In the genomic region with DNA sequence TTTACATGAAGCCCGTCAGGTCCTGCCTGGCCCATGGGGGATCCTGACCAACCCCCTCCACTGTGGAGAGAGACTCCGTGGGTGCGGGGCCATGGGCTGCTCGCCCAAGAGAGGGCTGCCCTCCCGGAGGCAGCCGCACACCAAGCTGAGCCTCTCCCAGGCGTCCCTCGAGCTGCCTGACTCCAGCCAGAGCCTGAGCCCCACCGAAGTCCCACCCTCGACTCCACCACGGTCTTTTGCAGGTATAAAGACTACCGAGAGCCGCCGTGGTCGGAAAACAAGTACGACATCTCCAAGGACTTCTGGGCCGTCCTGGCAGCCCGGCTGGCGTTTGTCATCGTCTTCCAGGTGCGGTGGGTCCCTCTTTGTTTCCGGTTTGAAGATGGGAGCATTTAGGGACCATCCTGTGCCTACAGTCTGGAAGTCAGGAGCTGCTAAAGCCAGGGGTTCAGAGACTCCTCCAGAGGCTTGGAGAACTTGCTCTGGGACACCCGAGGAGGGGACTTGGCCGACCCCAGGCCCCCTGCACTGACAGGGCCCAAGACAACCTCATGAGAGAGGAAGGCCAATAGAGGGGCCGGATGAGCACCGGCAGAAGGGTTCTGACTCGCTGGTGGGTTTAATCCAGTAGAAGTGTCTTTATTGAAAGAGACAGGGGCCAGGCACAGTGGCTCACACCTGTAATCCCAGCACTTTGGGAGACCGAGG, we compare ENCODE assay signal across 35 cellular contexts.
"Had no signal": no experiment of that assay in that cellular context is flagged by ENCODE, and none has a peak within 500 bp of the region (broad histone marks: within the 10 kb centered on the region; RNA-seq: fewer than 3 reads in every experiment).

No MANE protein-coding gene starts in this region.

- H3K4me1 Mint-ChIP-seq: activated B cell treated with CpG ODN at 0.5 μM for 24 hours; activated CD4-positive, alpha-beta T cell treated with anti-CD3 and anti-CD28 coated beads, Interleukin-2, amount 10 ng/mL, durations not matched to agents 24 days and 14 days; activated naive CD8-positive, alpha-beta T cell treated with anti-CD3 and anti-CD28 coated beads for 36 hours; activated T-helper 17 cell treated with anti-CD3 and anti-CD28 coated beads, Interleukin-2, amount 50 U/mL, for 72 hours had no signal

- H3K27ac Mint-ChIP-seq: activated B cell treated with CpG ODN at 0.5 μM for 24 hours; activated CD4-positive, alpha-beta memory T cell treated with anti-CD3 and anti-CD28 coated beads for 36 hours; activated CD4-positive, alpha-beta T cell treated with anti-CD3 and anti-CD28 coated beads, Interleukin-2, amount 10 ng/mL, durations not matched to agents 24 days and 14 days; activated CD8-positive, alpha-beta T cell treated with anti-CD3 and anti-CD28 coated beads for 36 hours; activated naive CD4-positive, alpha-beta T cell treated with anti-CD3 and anti-CD28 coated beads for 36 hours; activated naive CD4-positive, alpha-beta T cell treated with anti-CD3 and anti-CD28 coated beads, Interleukin-2, amount 50 U/mL, for 72 hours; activated naive CD8-positive, alpha-beta T cell treated with anti-CD3 and anti-CD28 coated beads for 36 hours; activated T-cell treated with anti-CD3 and anti-CD28 coated beads, Interleukin-2, amount 50 U/mL, for 72 hours; activated T-helper 1 cell treated with anti-CD3 and anti-CD28 coated beads, Interleukin-12 subunit alpha, Interleukin-12 subunit beta, Interleukin-2, Interleukin-4 antibody, amounts not matched to agents 30 ng/mL and 10 ng/mL and 1 ng/mL, durations not matched to agents 14 hours and 24 hours and 36 hours; activated T-helper 17 cell treated with anti-CD3 and anti-CD28 coated beads, Interleukin-2, amount 50 U/mL, for 72 hours; T-helper 1 cell treated with Interleukin-12 subunit alpha and Interleukin-12 subunit beta and Interleukin-4 antibody, amounts not matched to agents 30 μg/mL and 1 μg/mL, for 36 hours; T-helper 2 cell treated with Interferon-gamma antibody and Interleukin-4, amounts not matched to agents 5 μg/mL and 100 μg/mL, for 36 hours had no signal

- H3K9me3 ChIP-seq: adrenal gland, body of pancreas, breast epithelium had no signal

- DNase-seq: activated B cell treated with CpG ODN at 0.5 μM for 24 hours; activated CD4-positive, alpha-beta memory T cell treated with anti-CD3 and anti-CD28 coated beads for 36 hours; activated CD4-positive, alpha-beta T cell treated with anti-CD3 and anti-CD28 coated beads for 4 hours; activated CD4-positive, alpha-beta T cell treated with anti-CD3 and anti-CD28 coated beads, Interleukin-2, amount 10 ng/mL, durations not matched to agents 24 days and 14 days; activated CD4-positive, alpha-beta T cell treated with anti-CD3 and anti-CD28 coated beads, Interleukin-2, amount 50 U/mL, for 1 hour; activated CD4-positive, alpha-beta T cell treated with anti-CD3 and anti-CD28 coated beads, Interleukin-2, amount 50 U/mL, for 4 hours; activated CD4-positive, CD25-positive, alpha-beta regulatory T cell treated with anti-CD3 and anti-CD28 coated beads, Interleukin-2, amount 50 U/mL, for 72 hours; activated CD8-positive, alpha-beta memory T cell treated with anti-CD3 and anti-CD28 coated beads, Interleukin-2, amount 50 U/mL, for 4 hours; activated CD8-positive, alpha-beta T cell treated with anti-CD3 and anti-CD28 coated beads for 36 hours; activated effector memory CD4-positive, alpha-beta T cell treated with anti-CD3 and anti-CD28 coated beads, Interleukin-2, amount 50 U/mL, for 16 hours; activated gamma-delta T cell treated with Interleukin-2 at 50 U/mL for 16 hours; activated naive CD4-positive, alpha-beta T cell; activated naive CD4-positive, alpha-beta T cell treated with anti-CD3 and anti-CD28 coated beads for 36 hours; activated naive CD4-positive, alpha-beta T cell treated with anti-CD3 and anti-CD28 coated beads, Interleukin-2, amount 50 U/mL, for 16 hours; activated naive CD8-positive, alpha-beta T cell treated with anti-CD3 and anti-CD28 coated beads for 36 hours; activated T-cell treated with anti-CD3 and anti-CD28 coated beads for 4 hours; activated T-cell treated with anti-CD3 and anti-CD28 coated beads, Interleukin-2, amount 50 U/mL, for 1 hour; activated T-cell treated with anti-CD3 and anti-CD28 coated beads, Interleukin-2, amount 50 U/mL, for 4 hours; activated T-cell treated with anti-CD3 and anti-CD28 coated beads, Interleukin-2, amount 50 U/mL, for 72 hours; adrenal gland; amniotic stem cell; body of pancreas; brain microvascular endothelial cell; central memory CD4-positive, alpha-beta T cell; T-helper 2 cell; T-helper 9 cell had no signal

- H3K27me3 Mint-ChIP-seq: activated CD4-positive, alpha-beta T cell treated with anti-CD3 and anti-CD28 coated beads, Interleukin-2, amount 10 ng/mL, durations not matched to agents 24 days and 14 days; activated naive CD8-positive, alpha-beta T cell treated with anti-CD3 and anti-CD28 coated beads for 36 hours; activated T-helper 17 cell treated with anti-CD3 and anti-CD28 coated beads, Interleukin-2, amount 50 U/mL, for 72 hours had no signal

- H3K4me3 ChIP-seq: adrenal gland, body of pancreas, breast epithelium had no signal

- FAIRE-seq: astrocyte, TTC549 had no signal

- H3K4me1 ChIP-seq: adrenal gland, body of pancreas had no signal

- H3K27me3 ChIP-seq: adrenal gland, body of pancreas, brain microvascular endothelial cell, breast epithelium had no signal

- H3K9me3 Mint-ChIP-seq: activated B cell treated with CpG ODN at 0.5 μM for 24 hours; activated CD4-positive, alpha-beta memory T cell treated with anti-CD3 and anti-CD28 coated beads for 36 hours; activated CD4-positive, alpha-beta T cell treated with anti-CD3 and anti-CD28 coated beads, Interleukin-2, amount 10 ng/mL, durations not matched to agents 24 days and 14 days; activated CD8-positive, alpha-beta T cell treated with anti-CD3 and anti-CD28 coated beads for 36 hours; activated naive CD4-positive, alpha-beta T cell treated with anti-CD3 and anti-CD28 coated beads for 36 hours; activated naive CD4-positive, alpha-beta T cell treated with anti-CD3 and anti-CD28 coated beads, Interleukin-2, amount 50 U/mL, for 72 hours; activated naive CD8-positive, alpha-beta T cell treated with anti-CD3 and anti-CD28 coated beads for 36 hours; activated T-cell treated with anti-CD3 and anti-CD28 coated beads, Interleukin-2, amount 50 U/mL, for 4 hours; activated T-cell treated with anti-CD3 and anti-CD28 coated beads, Interleukin-2, amount 50 U/mL, for 72 hours; activated T-helper 1 cell treated with anti-CD3 and anti-CD28 coated beads, Interleukin-12 subunit alpha, Interleukin-12 subunit beta, Interleukin-2, Interleukin-4 antibody, amounts not matched to agents 30 ng/mL and 10 ng/mL and 1 ng/mL, durations not matched to agents 14 hours and 24 hours and 36 hours; activated T-helper 17 cell treated with anti-CD3 and anti-CD28 coated beads, Interleukin-2, amount 50 U/mL, for 72 hours; T-helper 1 cell treated with Interleukin-12 subunit alpha and Interleukin-12 subunit beta and Interleukin-4 antibody, amounts not matched to agents 30 μg/mL and 1 μg/mL, for 36 hours; T-helper 2 cell treated with Interferon-gamma antibody and Interleukin-4, amounts not matched to agents 5 μg/mL and 100 μg/mL, for 36 hours had no signal

- H3K27ac ChIP-seq: adrenal gland, body of pancreas, brain microvascular endothelial cell, VCaP had no signal

- H3K36me3 ChIP-seq: adrenal gland, brain microvascular endothelial cell, breast epithelium had no signal

- H3K4me3 Mint-ChIP-seq: activated B cell treated with CpG ODN at 0.5 μM for 24 hours; activated CD4-positive, alpha-beta memory T cell treated with anti-CD3 and anti-CD28 coated beads for 36 hours; activated CD4-positive, alpha-beta T cell treated with anti-CD3 and anti-CD28 coated beads, Interleukin-2, amount 10 ng/mL, durations not matched to agents 24 days and 14 days; activated CD8-positive, alpha-beta T cell treated with anti-CD3 and anti-CD28 coated beads for 36 hours; activated naive CD4-positive, alpha-beta T cell treated with anti-CD3 and anti-CD28 coated beads for 36 hours; activated naive CD8-positive, alpha-beta T cell treated with anti-CD3 and anti-CD28 coated beads for 36 hours; activated T-cell treated with anti-CD3 and anti-CD28 coated beads, Interleukin-2, amount 50 U/mL, for 4 hours; activated T-cell treated with anti-CD3 and anti-CD28 coated beads, Interleukin-2, amount 50 U/mL, for 72 hours; activated T-helper 1 cell treated with anti-CD3 and anti-CD28 coated beads, Interleukin-12 subunit alpha, Interleukin-12 subunit beta, Interleukin-2, Interleukin-4 antibody, amounts not matched to agents 30 ng/mL and 10 ng/mL and 1 ng/mL, durations not matched to agents 14 hours and 24 hours and 36 hours; activated T-helper 17 cell treated with anti-CD3 and anti-CD28 coated beads, Interleukin-2, amount 50 U/mL, for 72 hours; T-helper 1 cell treated with Interleukin-12 subunit alpha and Interleukin-12 subunit beta and Interleukin-4 antibody, amounts not matched to agents 30 μg/mL and 1 μg/mL, for 36 hours; T-helper 2 cell treated with Interferon-gamma antibody and Interleukin-4, amounts not matched to agents 5 μg/mL and 100 μg/mL, for 36 hours had no signal

- H3K36me3 Mint-ChIP-seq: activated CD4-positive, alpha-beta memory T cell treated with anti-CD3 and anti-CD28 coated beads for 36 hours; activated naive CD4-positive, alpha-beta T cell treated with anti-CD3 and anti-CD28 coated beads, Interleukin-2, amount 50 U/mL, for 72 hours; activated naive CD8-positive, alpha-beta T cell treated with anti-CD3 and anti-CD28 coated beads for 36 hours had no signal
